ENCODE assay signal across 10 cellular contexts in the genomic region with DNA sequence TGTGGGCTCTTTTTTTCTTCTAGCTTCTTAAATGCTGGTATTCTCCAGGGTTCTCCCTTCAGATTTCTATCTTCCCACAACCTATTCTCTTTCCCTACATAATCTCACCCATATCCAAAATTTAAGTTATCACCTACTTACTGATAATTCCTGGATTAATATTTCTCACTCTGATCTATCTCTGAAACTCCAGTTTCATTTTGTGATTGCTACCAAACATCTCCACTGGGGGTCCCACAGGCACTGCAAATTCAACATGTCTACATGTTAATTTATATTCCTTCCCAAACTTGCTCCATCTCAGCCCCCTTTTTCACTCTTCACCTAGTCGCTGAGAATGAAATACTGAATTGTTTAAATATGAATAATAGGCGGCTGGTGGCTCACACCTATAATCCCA. TPM values are rescaled to one million over a fixed set of nuclear protein-coding genes. Genes with fewer than 3 reads are reported as not detected.
DNase-seq lines count a peak whose midpoint lies in the region; TF ChIP-seq lines count a peak whose summit lies in the region.
"Had no signal": no experiment of that assay in that cellular context is flagged by ENCODE, and none has a peak within 500 bp of the region (broad histone marks: within the 10 kb centered on the region; RNA-seq: fewer than 3 reads in every experiment).

No MANE protein-coding gene starts in this region.

- H2AFZ ChIP-seq in Loucy (ENCODE audit: low read length) (no peak overlapping the region), mammary epithelial cell (ENCODE audit: low read depth, low read length) (no peak overlapping the region)

- no peaks in the 10 kb centered on the region for H3K36me3 Mint-ChIP-seq in progenitor cell of endocrine pancreas (ENCODE audit: insufficient read depth)

- H3K4me2 ChIP-seq in Loucy (ENCODE audit: low read depth, low read length, poor library complexity, severe bottlenecking) (no peak overlapping the region), mammary epithelial cell (ENCODE audit: insufficient read depth, low read depth, low read length) (no peak overlapping the region)

- 68% methylated on average over 2 of the region's 2 CpGs for WGBS in mammary epithelial cell (ENCODE audit: low coverage, missing lambda C conversion rate)

- in situ Hi-C loops in mammary epithelial cell (cut with MboI; ENCODE audit: low sequenced_read_pairs in 2 of 2), result loop anchor here (5.0 to 25.0 kb wide), 3 partner anchors 92 to 382 kb away; a partner anchor contains a TSS

- intact Hi-C loops in mammary epithelial cell (cut with micrococcal nuclease), result loop anchor here (1.0 to 5.0 kb wide), 3 partner anchors 67 to 358 kb away; no protein-coding TSS in a partner anchor

- H3K4me1 ChIP-seq in Loucy (ENCODE audit: insufficient read depth, low read length, poor library complexity, severe bottlenecking), result peaks cover 6% of the 10 kb centered on the region
- peaks cover 23% of the 10 kb centered on the region for H3K4me1 ChIP-seq in mammary epithelial cell (ENCODE audit: insufficient read depth, low read length)

- H3K4me1 Mint-ChIP-seq in progenitor cell of endocrine pancreas (ENCODE audit: low read depth), result peaks cover 15% of the 10 kb centered on the region

- dilution Hi-C loops in mammary epithelial cell (cut with HindIII; ENCODE audit: low sequenced_read_pairs), result no loop called here

- DNase-seq in activated gamma-delta T cell treated with Interleukin-2 at 50 U/mL for 16 hours, result peak; percentile 15
- no peak for DNase-seq in activated gamma-delta T cell (lab: John Stamatoyannopoulos, UW)
- no peak for DNase-seq in mammary epithelial cell
- DNase-seq in progenitor cell of endocrine pancreas (ENCODE audit: low spot score, unreplicated experiment), result no peak
- DNase-seq in T-helper 9 cell, result no peak
- DNase-seq in effector CD8-positive, alpha-beta T cell (lab: John Stamatoyannopoulos, UW), result no peak
- DNase-seq in GM19238 (ENCODE audit: insufficient read length, low spot score), result no peak

- H3K9ac ChIP-seq in Loucy (ENCODE audit: low read depth, low read length, poor library complexity, severe bottlenecking) (no peak overlapping the region), mammary epithelial cell (ENCODE audit: insufficient read depth, low read length) (no peak overlapping the region)

- H4K20me1 ChIP-seq in Loucy (ENCODE audit: insufficient read depth, low read length, poor library complexity, severe bottlenecking) (no peaks in the 10 kb centered on the region), mammary epithelial cell (ENCODE audit: insufficient read depth, low read length) (no peaks in the 10 kb centered on the region)

- BruUV-seq in mammary epithelial cell (replicated peaks; lab: Mats Ljungman, UMichigan), result no TSS peak

- no peaks in the 10 kb centered on the region for H3K9me3 Mint-ChIP-seq in progenitor cell of endocrine pancreas (ENCODE audit: low read depth)

- H3K27me3 Mint-ChIP-seq in progenitor cell of endocrine pancreas, result no peaks in the 10 kb centered on the region

- no peak overlapping the region for H3K4me3 ChIP-seq in Loucy (ENCODE audit: low read length, poor library complexity, severe bottlenecking)
- no peak overlapping the region for H3K4me3 ChIP-seq in mammary epithelial cell (replicated peaks in 1 of 3; ENCODE audit: insufficient read depth in 1 of 3, low read depth in 2 of 3, low read length in 3 of 3)

- H3K27ac ChIP-seq in mammary epithelial cell (ENCODE audit: insufficient read depth, low read depth, low read length), result no peak overlapping the region

- TF ChIP-seq CTCF in Loucy (conservative IDR thresholded peaks at IDR 0.05; ENCODE audit: low read length) (peak; percentile 78), mammary epithelial cell (conservative IDR thresholded peaks at IDR 0.05 in 1 of 2, IDR thresholded peaks at IDR 0.05 in 1 of 2; ENCODE audit: extremely low read depth in 1 of 2, insufficient read depth in 1 of 2, low read depth in 1 of 2, low read length in 2 of 2) (peak; percentile 18 to 38), progenitor cell of endocrine pancreas (IDR thresholded peaks at IDR 0.05; ENCODE audit: unreplicated experiment) (peak; percentile 37)

- H3K27ac Mint-ChIP-seq in progenitor cell of endocrine pancreas, result no peak overlapping the region

- H3K27me3 ChIP-seq in Loucy (ENCODE audit: insufficient read depth, low read length, poor library complexity, severe bottlenecking), result no peaks in the 10 kb centered on the region
- no peaks in the 10 kb centered on the region for H3K27me3 ChIP-seq in mammary epithelial cell (ENCODE audit: insufficient read depth, low read length)

- H3K9me3 ChIP-seq in Loucy (ENCODE audit: insufficient read depth, low read depth, low read length) (no peaks in the 10 kb centered on the region), mammary epithelial cell (replicated peaks; ENCODE audit: insufficient read depth, low read length) (no peaks in the 10 kb centered on the region)

- H3K4me3 Mint-ChIP-seq in progenitor cell of endocrine pancreas (ENCODE audit: low read depth), result no peak overlapping the region

- H3F3A ChIP-seq in Loucy (ENCODE audit: low read depth), result no peaks in the 10 kb centered on the region

- H3K79me2 ChIP-seq in Loucy (ENCODE audit: insufficient read depth, low read length) (no peaks in the 10 kb centered on the region), mammary epithelial cell (ENCODE audit: insufficient read depth, low read length) (no peaks in the 10 kb centered on the region)

- no peaks in the 10 kb centered on the region for H3K9me2 ChIP-seq in Loucy (replicated peaks; ENCODE audit: low read depth, low read length)

- CTCF ChIA-PET in mammary epithelial cell (lab: Charles Lee; ENCODE audit: low non-redundant PET), result interaction anchor here (0.8 kb wide), 1 partner anchor 67 kb away, joined by 6 read pairs; no protein-coding TSS in a partner anchor

- H3K36me3 ChIP-seq in Loucy (ENCODE audit: insufficient read depth, low read length), result no peaks in the 10 kb centered on the region
- H3K36me3 ChIP-seq in mammary epithelial cell (ENCODE audit: insufficient read depth, low read length), result no peaks in the 10 kb centered on the region

RNA-seq across cellular contexts. Expression of a gene that starts 9.9 kb away (rescaled TPM):
- total RNA-seq in mammary epithelial cell (not detected), progenitor cell of endocrine pancreas (0.31 TPM in 1 of 2 replicates, not detected in the other)
- polyA plus RNA-seq in mammary epithelial cell, result not detected
- polyA minus RNA-seq in mammary epithelial cell, result not detected
- polyA plus RNA-seq: adipose tissue had no signal

RNA-seq across cellular contexts. Expression of a gene that starts 21.6 kb away (rescaled TPM):
- total RNA-seq in mammary epithelial cell (not detected), progenitor cell of endocrine pancreas (not detected in 2 replicates)
- not detected for polyA plus RNA-seq in mammary epithelial cell
- not detected for polyA minus RNA-seq in mammary epithelial cell
- total RNA-seq: subcutaneous adipose tissue had no signal
- polyA plus RNA-seq: adipose tissue had no signal

Comparison
In these comparisons a context has a peak if more than half of its experiments do, and no peak if none do; other contexts are left out.
1. CTCF ChIP-seq: peak in every context shown above with its lines; median percentile 78 in Loucy; 37 in progenitor cell of endocrine pancreas; 28 in mammary epithelial cell.